ENCODE assay signal across 1 cellular context in the genomic region with DNA sequence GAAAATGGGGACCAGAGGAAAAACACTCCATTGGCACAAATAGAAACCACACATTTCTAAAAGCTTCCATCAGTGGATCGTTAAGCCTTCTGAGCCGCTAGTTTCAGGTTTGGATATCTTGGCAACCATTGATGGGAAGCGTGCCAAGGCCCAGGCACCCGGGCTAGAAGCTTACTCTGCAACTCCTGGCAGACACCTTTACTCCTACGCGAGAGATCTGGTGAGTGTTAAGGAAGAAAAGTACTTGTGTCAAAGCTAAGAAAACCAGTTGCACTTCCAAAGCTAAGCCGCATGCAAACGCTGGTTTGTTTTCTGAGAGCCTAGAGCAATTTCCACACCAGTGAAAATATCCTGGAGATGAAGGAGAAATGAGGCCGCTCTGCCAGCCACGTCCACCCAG.
TF ChIP-seq lines count a peak whose summit lies in the region.

No MANE protein-coding gene starts in this region.

TF ChIP-seq in IMR-90, 13 proteins besides CTCF, POLR2A, EP300 and RAD21:
- TF ChIP-seq MAZ (IDR thresholded peaks at IDR 0.05; ENCODE audit: borderline replicate concordance, low read depth, low read length) (no peak), RCOR1 (IDR thresholded peaks at IDR 0.05; ENCODE audit: insufficient replicate concordance, low read length) (no peak), MAFK (IDR thresholded peaks at IDR 0.05; ENCODE audit: low read depth, low read length) (no peak)
